13 cellular contexts compared by ENCODE assay signal in the genomic region with DNA sequence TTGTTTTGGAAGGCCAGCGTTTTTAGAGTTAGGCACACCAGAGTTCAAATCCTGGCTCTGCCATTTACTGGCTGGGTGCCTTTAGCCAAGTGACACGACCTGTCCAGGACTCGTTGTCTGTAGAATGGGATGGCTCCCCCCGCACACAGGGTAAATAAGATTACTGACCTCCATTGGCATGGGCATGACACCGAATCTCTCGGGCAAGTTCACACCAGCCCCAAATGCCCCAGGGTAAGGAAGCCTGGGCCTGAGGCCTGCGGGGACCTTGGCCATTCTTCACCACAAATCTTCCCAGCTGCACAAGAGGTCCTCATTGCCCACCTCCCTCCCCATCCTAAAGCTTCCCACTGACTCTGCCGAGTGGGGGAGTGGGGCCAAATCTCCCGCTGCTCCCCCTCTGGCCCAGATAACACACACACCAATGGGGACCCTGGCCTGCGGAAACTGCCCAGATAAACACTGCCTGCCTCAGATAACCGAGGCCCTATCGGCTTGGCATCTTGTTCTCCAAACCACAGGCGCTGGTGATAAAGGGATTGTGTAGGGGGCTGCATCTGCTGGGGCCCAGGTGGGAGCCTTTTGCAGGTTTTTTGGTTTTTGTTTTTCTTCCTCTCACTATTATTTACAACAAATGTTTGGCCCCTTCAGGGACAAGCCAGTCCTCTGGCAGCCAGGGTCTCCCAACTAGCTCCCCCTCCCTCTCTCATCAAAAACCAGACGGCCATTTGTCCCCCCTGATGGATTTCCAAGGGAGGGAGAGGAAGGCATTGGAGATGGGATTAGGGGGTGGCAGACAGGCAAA.
DNase-seq lines count a peak whose midpoint lies in the region; ATAC-seq and TF ChIP-seq lines count a peak whose summit lies in the region.
"Had no signal": no experiment of that assay in that cellular context is flagged by ENCODE, and none has a peak within 500 bp of the region (broad histone marks: within the 10 kb centered on the region; RNA-seq: fewer than 3 reads in every experiment).

No MANE protein-coding gene starts in this region.

- H3K9me3 Mint-ChIP-seq in chondrocyte (ENCODE audit: low read depth) = no peaks in the 10 kb centered on the region
- H3K9me3 Mint-ChIP-seq in stimulated activated memory B cell treated with anti-CD40 and anti-IgM and Interleukin-4, amounts not matched to agents 10 μg/mL and 1 μg/mL and 100 μg/mL, for 72 hours = no peaks in the 10 kb centered on the region
- H3K9me3 Mint-ChIP-seq: CD8-positive, alpha-beta memory T cell; H9 had no signal

- no peaks in the 10 kb centered on the region for H3K9me3 ChIP-seq in HUES6 (ENCODE audit: control insufficient read depth, insufficient read depth, low read depth, low read length)
- H3K9me3 ChIP-seq in mesenchymal stem cell (ENCODE audit: control insufficient read depth, low read length) = no peaks in the 10 kb centered on the region

- no peak overlapping the region for H3K4me3 Mint-ChIP-seq in chondrocyte (ENCODE audit: unreplicated experiment)
- H3K4me3 Mint-ChIP-seq in stimulated activated memory B cell treated with anti-CD40 and anti-IgM and Interleukin-4, amounts not matched to agents 10 μg/mL and 1 μg/mL and 100 μg/mL, for 72 hours = no peak overlapping the region
- H3K4me3 Mint-ChIP-seq: CD8-positive, alpha-beta memory T cell; H9 had no signal

- H3K4me1 Mint-ChIP-seq in chondrocyte (ENCODE audit: low read depth) = no peaks in the 10 kb centered on the region
- no peaks in the 10 kb centered on the region for H3K4me1 Mint-ChIP-seq in stimulated activated memory B cell treated with anti-CD40 and anti-IgM and Interleukin-4, amounts not matched to agents 10 μg/mL and 1 μg/mL and 100 μg/mL, for 72 hours
- H3K4me1 Mint-ChIP-seq: CD8-positive, alpha-beta memory T cell had no signal

- no peak overlapping the region for H3K18ac ChIP-seq in mesenchymal stem cell (ENCODE audit: low read depth in 1 of 2, low read length in 2 of 2)

- no peak overlapping the region for H3K14ac ChIP-seq in mesenchymal stem cell (ENCODE audit: low read length in 2 of 2)

- no peaks in the 10 kb centered on the region for H3K36me3 Mint-ChIP-seq in chondrocyte (ENCODE audit: low read depth)
- H3K36me3 Mint-ChIP-seq in stimulated activated memory B cell treated with anti-CD40 and anti-IgM and Interleukin-4, amounts not matched to agents 10 μg/mL and 1 μg/mL and 100 μg/mL, for 72 hours = no peaks in the 10 kb centered on the region
- H3K36me3 Mint-ChIP-seq: CD8-positive, alpha-beta memory T cell had no signal

- no peak overlapping the region for H2AFZ ChIP-seq in mesenchymal stem cell (ENCODE audit: low read depth, low read length)

- H2BK15ac ChIP-seq in mesenchymal stem cell (ENCODE audit: low read depth, poor library complexity, severe bottlenecking) = no peak overlapping the region

- H3K9ac ChIP-seq in HUES6 (ENCODE audit: low read length) (peak overlapping the region; percentile 2), mesenchymal stem cell (ENCODE audit: low read length) (no peak overlapping the region)

- H3K4me3 ChIP-seq in HUES6 (ENCODE audit: low read depth, low read length) = no peak overlapping the region
- no peak overlapping the region for H3K4me3 ChIP-seq in mesenchymal stem cell (ENCODE audit: insufficient read depth in 1 of 2, low read depth in 1 of 2, low read length in 2 of 2)

- H3K27me3 ChIP-seq in HUES6 (ENCODE audit: control insufficient read depth, insufficient read depth, low read length) (no peaks in the 10 kb centered on the region), mesenchymal stem cell (ENCODE audit: control insufficient read depth in 1 of 2, insufficient read depth in 1 of 2, low read length in 2 of 2) (peaks cover 8 to 49% of the 10 kb centered on the region in 2 experiments)

- H3K23ac ChIP-seq in mesenchymal stem cell (ENCODE audit: low read length in 2 of 2) = no peak overlapping the region

- H4K91ac ChIP-seq in mesenchymal stem cell (ENCODE audit: low read length) = no peak overlapping the region

- no peak overlapping the region for H2BK5ac ChIP-seq in mesenchymal stem cell (ENCODE audit: low read depth, low read length, poor library complexity, severe bottlenecking)

- H2BK12ac ChIP-seq in mesenchymal stem cell (ENCODE audit: low read length in 2 of 2) = no peak overlapping the region

- H3K4me2 ChIP-seq in mesenchymal stem cell (ENCODE audit: low read length, poor library complexity, severe bottlenecking) = no peak overlapping the region

- H3K27me3 Mint-ChIP-seq in chondrocyte (ENCODE audit: low read depth) = peaks cover 6% of the 10 kb centered on the region
- peaks cover 54% of the 10 kb centered on the region for H3K27me3 Mint-ChIP-seq in stimulated activated memory B cell treated with anti-CD40 and anti-IgM and Interleukin-4, amounts not matched to agents 10 μg/mL and 1 μg/mL and 100 μg/mL, for 72 hours

- H3K36me3 ChIP-seq in HUES6 (ENCODE audit: control insufficient read depth, insufficient read depth, low read length) (no peaks in the 10 kb centered on the region), mesenchymal stem cell (ENCODE audit: control insufficient read depth in 1 of 2, insufficient read depth in 2 of 2, low read depth in 1 of 2, low read length in 2 of 2) (no peaks in the 10 kb centered on the region)

- peak overlapping the region; percentile 30 for H2AK5ac ChIP-seq in mesenchymal stem cell (ENCODE audit: low read length, severe bottlenecking)

- WGBS in mesenchymal stem cell = 64% methylated on average over 10 of the region's 14 CpGs

- DNase-seq in NCI-H82 (lab: John Stamatoyannopoulos, UW) = peak; percentile 31
- no peak for DNase-seq in NCI-H82 treated with DMSO at 0.1 percent for 48 hours (lab: John Stamatoyannopoulos, UW; ENCODE audit: unreplicated experiment)
- DNase-seq in chondrocyte (ENCODE audit: low spot score) = peak; percentile 40
- DNase-seq in mesenchymal stem cell = no peak
- DNase-seq: CD8-positive, alpha-beta memory T cell; DMS53; GF-D8; H9 had no signal

- H4K8ac ChIP-seq in mesenchymal stem cell (ENCODE audit: low read length) = no peak overlapping the region

- no peak for TF ChIP-seq CTCF in chondrocyte (IDR thresholded peaks at IDR 0.05)

- H2BK120ac ChIP-seq in mesenchymal stem cell (ENCODE audit: low read depth, low read length) = no peak overlapping the region

- no peak for ATAC-seq in stimulated activated memory B cell treated with anti-CD40 and anti-IgM and Interleukin-4, amounts not matched to agents 10 μg/mL and 1 μg/mL and 100 μg/mL, for 72 hours
- ATAC-seq in HG03378 (IDR thresholded peaks at IDR 0.05; ENCODE audit: unreplicated experiment) (no peak), GM21381 (IDR thresholded peaks at IDR 0.05; ENCODE audit: unreplicated experiment) (no peak)

- H3K27ac Mint-ChIP-seq in chondrocyte (ENCODE audit: unreplicated experiment) = no peak overlapping the region
- H3K27ac Mint-ChIP-seq in stimulated activated memory B cell treated with anti-CD40 and anti-IgM and Interleukin-4, amounts not matched to agents 10 μg/mL and 1 μg/mL and 100 μg/mL, for 72 hours = no peak overlapping the region
- H3K27ac Mint-ChIP-seq: CD8-positive, alpha-beta memory T cell; H9 had no signal

- H3K4me1 ChIP-seq in HUES6 (ENCODE audit: control insufficient read depth, insufficient read depth, low read length) (peaks cover 3% of the 10 kb centered on the region; the same call in 1 of the 2 replicates), mesenchymal stem cell (ENCODE audit: control insufficient read depth, insufficient read depth, low read depth, low read length) (peaks cover 25% of the 10 kb centered on the region)

- no peak overlapping the region; the same call in 1 of the 2 replicates for H3K27ac ChIP-seq in HUES6 (ENCODE audit: low read depth, low read length)
- H3K27ac ChIP-seq in mesenchymal stem cell (ENCODE audit: low read length, poor library complexity, severe bottlenecking) = no peak overlapping the region
- H3K27ac ChIP-seq: 22Rv1 had no signal

- H3K79me1 ChIP-seq in mesenchymal stem cell (replicated peaks; ENCODE audit: low read length, poor library complexity, severe bottlenecking) = no peaks in the 10 kb centered on the region

- H3K4ac ChIP-seq in mesenchymal stem cell (ENCODE audit: low read depth in 1 of 2, low read length in 2 of 2) = no peak overlapping the region

Comparison
In these comparisons a context has a peak if more than half of its experiments do, and no peak if none do; other contexts are left out.
1. DNase-seq: peak in NCI-H82 (single experiment) and chondrocyte (single experiment); none in NCI-H82 treated with DMSO at 0.1 percent for 48 hours (single experiment) and mesenchymal stem cell (single experiment).